In the genomic region with DNA sequence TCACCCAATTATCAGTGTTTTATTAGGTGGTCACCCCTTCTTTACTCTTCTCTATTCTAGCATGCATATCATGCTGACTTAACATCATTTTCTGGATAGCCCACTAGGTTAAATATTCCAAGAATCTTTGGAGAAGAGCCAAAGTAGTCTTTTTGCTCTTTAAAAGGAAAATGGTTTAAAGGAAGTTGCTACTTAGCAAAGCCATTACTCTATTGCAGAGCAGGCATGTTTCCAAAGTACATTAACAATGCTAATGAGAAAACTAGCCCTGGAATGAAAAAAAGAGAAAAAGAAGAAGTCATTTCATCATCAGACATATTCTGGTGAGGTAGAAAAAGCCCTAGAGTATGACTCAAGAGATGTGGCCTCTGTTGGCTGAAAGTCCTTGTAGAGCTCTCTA, we compare ENCODE assay signal across 16 cellular contexts.
DNase-seq lines count a peak whose midpoint lies in the region; ATAC-seq and TF ChIP-seq lines count a peak whose summit lies in the region.
"Had no signal": no experiment of that assay in that cellular context is flagged by ENCODE, and none has a peak within 500 bp of the region (broad histone marks: within the 10 kb centered on the region; RNA-seq: fewer than 3 reads in every experiment).

No MANE protein-coding gene starts in this region.

- DNase-seq in A673 (ENCODE audit: low spot score) (peak; percentile 95), GM23338 (ENCODE audit: low spot score) (no peak), amniotic epithelial cell (ENCODE audit: low read depth) (peak; percentile 7), kidney glomerular epithelial cell (lab: John Stamatoyannopoulos, UW) (peak; percentile 22), NCI-H146 treated with DMSO at 0.1 percent for 48 hours (lab: John Stamatoyannopoulos, UW; ENCODE audit: unreplicated experiment) (no peak)
- DNase-seq in stimulated activated CD4-positive, alpha-beta T cell treated with anti-CD3 and anti-CD28 coated beads, Interleukin-2, amount 100 ng/mL, for 48 hours, result no peak
- DNase-seq: DMS 273 treated with DMSO at 0.1 percent for 48 hours, HCEC 1CT, IMR-90, Kasumi-1, NCI-H146, NCI-H2107, NCI-H774, PC-3 had no signal

- H3F3A ChIP-seq in GM23338 (replicated peaks; ENCODE audit: low read depth), result no peaks in the 10 kb centered on the region

- H3K27ac ChIP-seq in A673 (ENCODE audit: low read depth, low read length, poor library complexity, severe bottlenecking) (no peak overlapping the region), GM23338 (ENCODE audit: low read depth) (no peak overlapping the region)
- H3K27ac ChIP-seq: BLaER1 had no signal

- H3K36me3 Mint-ChIP-seq in GM23338 (ENCODE audit: low read depth), result peaks cover 3% of the 10 kb centered on the region; the same call in 2 of the 3 replicates

- peaks cover 4% of the 10 kb centered on the region for H3K27me3 Mint-ChIP-seq in GM23338 (ENCODE audit: insufficient read depth, low read depth, poor library complexity)

- peaks cover 30% of the 10 kb centered on the region for H3K4me1 ChIP-seq in A673 (ENCODE audit: insufficient read depth, low read length, poor library complexity, severe bottlenecking)
- peaks cover 33% of the 10 kb centered on the region for H3K4me1 ChIP-seq in GM23338 (ENCODE audit: insufficient read depth)
- H3K4me1 ChIP-seq: BLaER1 had no signal

- H3K27me3 ChIP-seq in A673 (replicated peaks; ENCODE audit: insufficient read depth, low read depth, low read length, poor library complexity) (no peaks in the 10 kb centered on the region), GM23338 (ENCODE audit: insufficient read depth) (no peaks in the 10 kb centered on the region)
- H3K27me3 ChIP-seq: BLaER1 had no signal

- intact Hi-C loops in A673 (cut with micrococcal nuclease; ENCODE audit: unreplicated experiment), result no loop called here

- CTCF ChIA-PET in A673 (lab: Charles Lee), result no interaction called here

- peak overlapping the region; percentile 14; the same call in 1 of the 2 replicates for H3K4me2 ChIP-seq in GM23338
- H3K4me2 ChIP-seq: BLaER1 had no signal

- no peaks in the 10 kb centered on the region for H4K20me1 ChIP-seq in GM23338 (replicated peaks; ENCODE audit: insufficient read depth)
- H4K20me1 ChIP-seq: BLaER1 had no signal

- H3K79me2 ChIP-seq in GM23338 (replicated peaks; ENCODE audit: insufficient read depth), result no peaks in the 10 kb centered on the region

- peaks cover 40% of the 10 kb centered on the region for H3K4me1 Mint-ChIP-seq in GM23338

- H3K27ac Mint-ChIP-seq in GM23338, result no peak overlapping the region

- no peak for ATAC-seq in GM23338
- no peak for ATAC-seq in HG03457 (IDR thresholded peaks at IDR 0.05; ENCODE audit: unreplicated experiment)
- ATAC-seq: PC-3 had no signal

- no peak overlapping the region for H3K4me3 Mint-ChIP-seq in GM23338

- no peaks in the 10 kb centered on the region for H3K36me3 ChIP-seq in A673 (ENCODE audit: insufficient read depth, low read length, poor library complexity, severe bottlenecking)
- no peaks in the 10 kb centered on the region; the same call in 1 of the 2 replicates for H3K36me3 ChIP-seq in GM23338 (ENCODE audit: insufficient read depth)
- H3K36me3 ChIP-seq: BLaER1 had no signal

- no TSS peak for BruUV-seq in A673 (replicated peaks; lab: Mats Ljungman, UMichigan)

- H2AFZ ChIP-seq in GM23338, result peak overlapping the region; percentile 7; the same call in 1 of the 2 replicates

- no peaks in the 10 kb centered on the region for H3K9me3 ChIP-seq in A673 (ENCODE audit: low read depth, low read length, poor library complexity, severe bottlenecking)
- H3K9me3 ChIP-seq: BLaER1 had no signal

- TF ChIP-seq CTCF in A673 (conservative IDR thresholded peaks at IDR 0.05; ENCODE audit: low read depth, low read length), result no peak
- no peak for TF ChIP-seq CTCF in GM23338 (conservative IDR thresholded peaks at IDR 0.05; ENCODE audit: low read depth in 2 of 2)

- no peak overlapping the region for H3K4me3 ChIP-seq in A673 (ENCODE audit: low read depth, low read length, poor library complexity, severe bottlenecking)
- no peak overlapping the region for H3K4me3 ChIP-seq in GM23338
- H3K4me3 ChIP-seq: BLaER1 had no signal

- POLR2A ChIA-PET in A673 (lab: Charles Lee; ENCODE audit: low non-redundant PET), result no interaction called here

- H3K9me2 ChIP-seq in GM23338 (ENCODE audit: insufficient read depth), result peaks cover 18% of the 10 kb centered on the region; the same call in 1 of the 2 replicates

- peaks cover 5% of the 10 kb centered on the region; the same call in 2 of the 3 replicates for H3K9me3 Mint-ChIP-seq in GM23338

TF ChIP-seq in GM23338, 12 proteins besides CTCF, POLR2A, EP300 and RAD21:
- no peak for TF ChIP-seq EZH2 (IDR thresholded peaks at IDR 0.05; ENCODE audit: low read depth, unreplicated experiment)
- TF ChIP-seq EZH2phosphoT487 (IDR thresholded peaks at IDR 0.05; ENCODE audit: unreplicated experiment), result no peak
- TF ChIP-seq ZNF331 (CRISPR knock-in tag; IDR thresholded peaks at IDR 0.05; ENCODE audit: low read depth), result no peak
- TF ChIP-seq CREB1 (CRISPR knock-in tag; IDR thresholded peaks at IDR 0.05; ENCODE audit: low read depth), result no peak
- TF ChIP-seq, protein P1, sequence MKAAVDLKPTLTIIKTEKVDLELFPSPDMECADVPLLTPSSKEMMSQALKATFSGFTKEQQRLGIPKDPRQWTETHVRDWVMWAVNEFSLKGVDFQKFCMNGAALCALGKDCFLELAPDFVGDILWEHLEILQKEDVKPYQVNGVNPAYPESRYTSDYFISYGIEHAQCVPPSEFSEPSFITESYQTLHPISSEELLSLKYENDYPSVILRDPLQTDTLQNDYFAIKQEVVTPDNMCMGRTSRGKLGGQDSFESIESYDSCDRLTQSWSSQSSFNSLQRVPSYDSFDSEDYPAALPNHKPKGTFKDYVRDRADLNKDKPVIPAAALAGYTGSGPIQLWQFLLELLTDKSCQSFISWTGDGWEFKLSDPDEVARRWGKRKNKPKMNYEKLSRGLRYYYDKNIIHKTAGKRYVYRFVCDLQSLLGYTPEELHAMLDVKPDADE (IDR thresholded peaks at IDR 0.05), result no peak

Comparison
In these comparisons a context has a peak if more than half of its experiments do, and no peak if none do; other contexts are left out.
1. DNase-seq: peak in A673 (single experiment), amniotic epithelial cell (single experiment) and kidney glomerular epithelial cell (single experiment); none in GM23338 (single experiment), NCI-H146 treated with DMSO at 0.1 percent for 48 hours (single experiment) and stimulated activated CD4-positive, alpha-beta T cell treated with anti-CD3 and anti-CD28 coated beads, Interleukin-2, amount 100 ng/mL, for 48 hours (0 of 2).